In genomic region chr4:181618038-181618618, GRCh38 we compare ENCODE assay signal across 7 cellular contexts.
"Had no signal": no experiment of that assay in that cellular context is flagged by ENCODE, and none has a peak within 500 bp of the region (broad histone marks: within the 10 kb centered on the region; RNA-seq: fewer than 3 reads in every experiment).

No MANE protein-coding gene starts in this region.

- H3K27ac ChIP-seq: GM23248, HL-60 had no signal

- H3K9me3 Mint-ChIP-seq: H9 had no signal

- H3K4me3 ChIP-seq: GM23248 had no signal

- H3K27ac Mint-ChIP-seq: H9, IgD-negative memory B cell had no signal

- H2AFZ ChIP-seq: GM23248 had no signal

- ATAC-seq: HepG2 had no signal

- H3K27me3 Mint-ChIP-seq: IgD-negative memory B cell had no signal

- DNase-seq: GM23248, HCEC 1CT, KG1 had no signal

- H3K4me1 Mint-ChIP-seq: IgD-negative memory B cell had no signal

- H3K4me3 Mint-ChIP-seq: H9, IgD-negative memory B cell had no signal
